In the genomic region with DNA sequence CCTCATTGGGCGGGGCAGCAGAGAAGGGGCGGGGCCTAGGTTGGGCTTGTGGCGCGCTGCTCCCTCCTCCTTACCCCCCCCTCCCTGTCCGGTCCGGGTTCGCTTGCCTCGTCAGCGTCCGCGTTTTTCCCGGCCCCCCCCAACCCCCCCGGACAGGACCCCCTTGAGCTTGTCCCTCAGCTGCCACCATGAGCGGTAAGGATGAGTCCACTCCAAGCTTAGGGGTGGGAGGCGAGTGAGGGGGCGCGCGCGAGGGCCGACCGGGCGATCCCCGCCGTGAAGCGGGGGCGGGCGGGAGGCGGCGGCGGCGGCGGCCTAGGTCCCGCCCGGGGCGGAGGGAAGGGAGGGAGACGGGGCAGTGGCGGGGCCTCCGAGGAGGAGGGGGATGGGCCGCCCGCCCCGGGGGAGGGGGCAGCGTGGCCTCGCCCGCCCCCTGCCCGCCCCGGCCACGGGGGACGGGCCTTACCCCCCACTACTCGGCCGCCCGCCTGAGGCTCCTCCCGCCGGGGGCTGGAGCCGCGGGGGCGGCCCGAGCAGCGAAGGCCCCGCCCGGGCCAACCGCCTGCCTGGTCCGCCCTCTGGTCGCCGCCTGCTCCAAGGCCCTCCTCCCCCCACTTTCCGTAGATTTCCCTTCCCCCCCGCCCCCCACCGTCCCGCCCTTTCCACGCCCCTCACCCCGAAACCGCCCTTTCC, we compare ENCODE assay signal across 8 cellular contexts. TPM values are rescaled to one million over a fixed set of nuclear protein-coding genes. Genes with fewer than 3 reads are reported as not detected.
DNase-seq lines count a peak whose midpoint lies in the region; ATAC-seq and TF ChIP-seq lines count a peak whose summit lies in the region.

A gene (plus strand): TSS at position 73 of the 693 bp plus-strand sequence. CDS start 116 bp downstream, at position 189.

- peaks cover 26% of the 10 kb centered on the region for H3K4me1 ChIP-seq in GM23248 (ENCODE audit: insufficient read depth)
- H3K4me1 ChIP-seq in RWPE2 (ENCODE audit: insufficient read depth, poor library complexity, severe bottlenecking): peaks cover 24% of the 10 kb centered on the region

- peak within 1 kb of the TSS; percentile 97 for H2AFZ ChIP-seq in GM23248

- peaks cover 38% of the 10 kb centered on the region for H3K79me2 ChIP-seq in GM23248 (ENCODE audit: insufficient read depth)

- no peaks in the 10 kb centered on the region for H3K27me3 Mint-ChIP-seq in activated T-helper 17 cell treated with anti-CD3 and anti-CD28 coated beads, Interleukin-2, amount 50 U/mL, for 72 hours
- no peaks in the 10 kb centered on the region for H3K27me3 Mint-ChIP-seq in natural killer cell (ENCODE audit: low read depth in 2 of 2)

- in situ Hi-C loops in GM23248 (cut with MboI): no loop called here

- H3K9me3 Mint-ChIP-seq in activated T-helper 17 cell treated with anti-CD3 and anti-CD28 coated beads, Interleukin-2, amount 50 U/mL, for 72 hours: no peaks in the 10 kb centered on the region
- H3K9me3 Mint-ChIP-seq in natural killer cell: no peaks in the 10 kb centered on the region

- H3K4me1 Mint-ChIP-seq in activated T-helper 17 cell treated with anti-CD3 and anti-CD28 coated beads, Interleukin-2, amount 50 U/mL, for 72 hours: peaks cover 27% of the 10 kb centered on the region
- H3K4me1 Mint-ChIP-seq in natural killer cell: peaks cover 27 to 37% of the 10 kb centered on the region in 2 donors

- H3K27ac ChIP-seq in GM23248: peak within 1 kb of the TSS; percentile 94
- peak within 1 kb of the TSS; percentile 82 for H3K27ac ChIP-seq in RWPE2 (ENCODE audit: poor library complexity, severe bottlenecking)

- peak within 1 kb of the TSS; percentile 80 for H3K4me3 ChIP-seq in GM23248
- peak within 1 kb of the TSS; percentile 50 for H3K4me3 ChIP-seq in RWPE2 (ENCODE audit: severe bottlenecking)
- H3K4me3 ChIP-seq in fibroblast of mammary gland (ENCODE audit: control insufficient read depth, low read depth, low read length): peak within 1 kb of the TSS; percentile 61

- no peaks in the 10 kb centered on the region for H3K9me3 ChIP-seq in GM23248 (ENCODE audit: low read depth)
- no peaks in the 10 kb centered on the region for H3K9me3 ChIP-seq in RWPE2 (ENCODE audit: severe bottlenecking)

- H3K27me3 ChIP-seq in GM23248 (replicated peaks; ENCODE audit: insufficient read depth): no peaks in the 10 kb centered on the region
- no peaks in the 10 kb centered on the region for H3K27me3 ChIP-seq in RWPE2 (ENCODE audit: insufficient read depth, poor library complexity, severe bottlenecking)

- TF ChIP-seq CTCF in RWPE2 (IDR thresholded peaks at IDR 0.05; ENCODE audit: poor library complexity, severe bottlenecking) (no peak), fibroblast of mammary gland (conservative IDR thresholded peaks at IDR 0.05; ENCODE audit: control insufficient read depth, insufficient read depth, low read depth, low read length) (no peak), natural killer cell (IDR thresholded peaks at IDR 0.05) (no peak)

- H3K36me3 Mint-ChIP-seq in activated T-helper 17 cell treated with anti-CD3 and anti-CD28 coated beads, Interleukin-2, amount 50 U/mL, for 72 hours (ENCODE audit: low read depth): peaks cover 49% of the 10 kb centered on the region
- H3K36me3 Mint-ChIP-seq in natural killer cell: no peaks in the 10 kb centered on the region

- ATAC-seq in RWPE2 (ENCODE audit: low read depth) (peak; percentile 20), natural killer cell (peak; percentile 39 to 69 (median 56))
- ATAC-seq in activated T-helper 17 cell treated with anti-CD3 and anti-CD28 coated beads, Interleukin-2, amount 50 U/mL, for 72 hours (replicated peaks): peak; percentile 47
- peak; percentile 51 for ATAC-seq in stimulated activated naive CD8-positive, alpha-beta T cell treated with anti-CD3 and anti-CD28 coated beads, Interleukin-15, Interleukin-2, amounts not matched to agents 100 U/mL and 50 U/mL, for 24 hours

- no peaks in the 10 kb centered on the region for H4K20me1 ChIP-seq in GM23248 (ENCODE audit: insufficient read depth)

- peak within 1 kb of the TSS; percentile 93 for H3K27ac Mint-ChIP-seq in activated T-helper 17 cell treated with anti-CD3 and anti-CD28 coated beads, Interleukin-2, amount 50 U/mL, for 72 hours
- peak within 1 kb of the TSS in 1 of 2 donors; percentile 81 for H3K27ac Mint-ChIP-seq in natural killer cell

- DNase-seq in DMS53 (lab: John Stamatoyannopoulos, UW) (peak; percentile 97), GM23248 (peak; percentile 98), LHCN-M2 (ENCODE audit: low read depth) (peak; percentile 89), RWPE2 (ENCODE audit: low spot score) (peak; percentile 89), fibroblast of mammary gland (ENCODE audit: low read depth) (peak; percentile 90), natural killer cell (peak; percentile 98)
- peak; percentile 99 for DNase-seq in stimulated activated naive CD8-positive, alpha-beta T cell treated with anti-CD3 and anti-CD28 coated beads, Interleukin-15, Interleukin-2, amounts not matched to agents 100 U/mL and 50 U/mL, for 24 hours

- no peaks in the 10 kb centered on the region for H3K9me2 ChIP-seq in GM23248 (ENCODE audit: insufficient read depth)

- H3K4me3 Mint-ChIP-seq in activated T-helper 17 cell treated with anti-CD3 and anti-CD28 coated beads, Interleukin-2, amount 50 U/mL, for 72 hours: peak within 1 kb of the TSS; percentile 93
- H3K4me3 Mint-ChIP-seq in natural killer cell: peak within 1 kb of the TSS; percentile 88

- H3K36me3 ChIP-seq in GM23248 (ENCODE audit: low read depth) (peaks cover 8% of the 10 kb centered on the region; the same call in 1 of the 2 replicates), RWPE2 (ENCODE audit: low read depth) (peaks cover 41% of the 10 kb centered on the region)

- peaks cover 10% of the 10 kb centered on the region for H3F3A ChIP-seq in GM23248 (ENCODE audit: insufficient read depth)

- WGBS in GM23248 (ENCODE audit: low coverage in 1 of 2, low lambda C conversion rate in 2 of 2, missing lambda C conversion rate in 2 of 2), 2 experiments: 0% methylated on average over 2 to 65 of the region's 71 CpGs

- intact Hi-C loops in natural killer cell (cut with micrococcal nuclease): loop anchor here (5.0 kb wide), 1 partner anchor 42 kb away; a partner anchor contains a TSS

- peak within 1 kb of the TSS; percentile 97 for H3K9ac ChIP-seq in GM23248

- H3K4me2 ChIP-seq in GM23248 (ENCODE audit: unreplicated experiment): peak within 1 kb of the TSS; percentile 94

RNA-seq across cellular contexts. Expression of the gene that starts here (rescaled TPM):
- 30.3 and 37.8 TPM in 2 replicates for total RNA-seq in GM23248 (2014; rRNA removed; shearing (Covaris generic))
- 3.6 and 3.8 TPM in 2 replicates for polyA plus RNA-seq in GM23248 (2016; fragmentation: Nextera tagmentation; extraction: Ambion mirVana)
- 26.5 and 37.1 TPM in 2 replicates for total RNA-seq in LHCN-M2 (2014; rRNA removed)
- polyA plus RNA-seq in LHCN-M2 (2012): 12.5 TPM
- total RNA-seq in activated T-helper 17 cell treated with anti-CD3 and anti-CD28 coated beads, Interleukin-2, amount 50 U/mL, for 72 hours: 10 to 100 TPM; 80.9 to 91.5 TPM
- total RNA-seq in natural killer cell: 10 to 100 TPM; 84.6 to 96.3 (median 88.5) TPM

Comparison
In these comparisons a context has a peak if more than half of its experiments do, and no peak if none do; other contexts are left out.
1. Peak in every context shown above with its lines: DNase-seq, ATAC-seq, H3K4me3 ChIP-seq and H3K27ac ChIP-seq.